Comparison of ENCODE assay signal across 7 cellular contexts in the genomic region with DNA sequence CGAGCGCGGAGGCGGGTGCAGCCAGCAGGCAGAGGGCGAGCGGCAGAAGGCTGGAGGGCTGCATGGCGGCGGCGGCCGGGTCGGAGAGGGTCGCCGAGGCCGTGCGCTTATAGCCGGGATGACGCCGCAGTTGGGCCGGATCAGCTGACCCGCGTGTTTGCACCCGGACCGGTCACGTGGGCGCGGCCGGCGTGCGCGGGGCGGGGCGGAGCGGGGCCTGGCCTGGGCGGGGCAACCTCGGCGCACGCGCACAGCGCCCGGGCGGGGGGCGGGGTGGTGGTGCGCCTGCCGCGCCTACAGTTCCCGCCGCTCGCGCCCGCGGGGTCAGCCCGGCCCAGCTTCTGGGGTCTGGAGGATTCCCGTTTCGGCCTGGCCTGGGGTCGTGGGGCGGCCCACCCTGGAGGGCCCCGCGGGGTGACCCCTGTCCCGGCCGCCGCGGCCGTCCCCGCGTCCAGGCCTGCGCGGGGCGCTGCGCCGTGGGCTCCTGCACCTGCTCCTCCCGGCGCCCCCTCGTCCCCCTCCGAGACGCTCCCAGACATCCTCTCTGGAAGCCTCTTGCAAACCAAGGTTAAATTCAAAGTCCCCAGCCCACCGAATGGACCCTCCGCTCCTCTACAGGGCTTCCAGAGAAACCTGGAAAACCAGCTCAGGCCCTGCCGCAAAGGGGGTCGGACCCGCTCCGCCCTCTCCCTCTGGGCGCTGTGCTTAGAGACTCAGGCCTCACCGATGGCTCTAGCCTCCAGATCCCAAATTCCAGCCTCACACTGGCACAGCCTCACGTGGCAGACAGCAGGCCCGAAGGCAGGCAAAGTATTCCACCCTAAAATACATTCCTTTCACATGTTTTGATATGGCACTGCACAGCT. TPM values are rescaled to one million over a fixed set of nuclear protein-coding genes. Genes with fewer than 3 reads are reported as not detected.
DNase-seq lines count a peak whose midpoint lies in the region; ATAC-seq and TF ChIP-seq lines count a peak whose summit lies in the region.

TSS of gene CTSD (minus strand) at position 132 of the 866 bp plus-strand sequence. CDS start at position 64, 68 bp downstream.

- H3K4me1 ChIP-seq in breast epithelium, result peaks cover 3 to 22% of the 10 kb centered on the region in 2 donors

- peak within 1 kb of the TSS; percentile 83 to 90 (median 89) for H3K4me3 Mint-ChIP-seq in immature natural killer cell

- H3K36me3 ChIP-seq in WERI-Rb-1, result 0 out of 2 replicates have a peak, but pooled peaks cover 2% of the 10 kb centered on the region
- no peaks in the 10 kb centered on the region for H3K36me3 ChIP-seq in breast epithelium

- H3K4me1 Mint-ChIP-seq in immature natural killer cell, result peaks cover 39 to 40% of the 10 kb centered on the region in 2 donors

- ATAC-seq in GM18502 (IDR thresholded peaks at IDR 0.05; ENCODE audit: poor library complexity, unreplicated experiment) (peak; percentile 80), HG02678 (IDR thresholded peaks at IDR 0.05; ENCODE audit: unreplicated experiment) (peak; percentile 76)

- H3K4me3 ChIP-seq in WERI-Rb-1 (ENCODE audit: low read depth, low read length) (peak within 1 kb of the TSS; percentile 82), breast epithelium (peak within 1 kb of the TSS; percentile 85 to 95 (median 85))

- intact Hi-C loops in breast epithelium (cut with DNase I; ENCODE audit: low total_unique reads), result no loop called here

- H3K27ac ChIP-seq in WERI-Rb-1, result peak within 1 kb of the TSS; percentile 79
- H3K27ac ChIP-seq in breast epithelium, result peak within 1 kb of the TSS; percentile 88 to 91

- no peaks in the 10 kb centered on the region for H3K9me3 Mint-ChIP-seq in immature natural killer cell

- peak within 1 kb of the TSS; percentile 76 to 87 (median 86) for H3K27ac Mint-ChIP-seq in immature natural killer cell

- TF ChIP-seq CTCF in WERI-Rb-1 (IDR thresholded peaks at IDR 0.05; ENCODE audit: low read depth, low read length) (peak; percentile 14; the same call in 1 of the 2 replicates), breast epithelium (IDR thresholded peaks at IDR 0.05) (peak in 1 of 3 donors; percentile 9)

- DNase-seq in NCI-H1930 (lab: John Stamatoyannopoulos, UW) (peak; percentile 78 to 88), WERI-Rb-1 (peak; percentile 81), breast epithelium (ENCODE audit: low spot score in 2 of 2) (peak; percentile 78 to 87), immature natural killer cell (peak; percentile 89 to 91 (median 90)), smooth muscle cell of the brain vasculature (ENCODE audit: low read depth, low spot score) (peak; percentile 21)

- H3K27me3 Mint-ChIP-seq in immature natural killer cell (ENCODE audit: low read depth in 3 of 3), result peaks cover 4 to 8% (median 5%) of the 10 kb centered on the region in 3 donors

- H3K27me3 ChIP-seq in WERI-Rb-1 (ENCODE audit: insufficient read depth, low read depth, severe bottlenecking), result peaks cover 5% of the 10 kb centered on the region
- no peaks in the 10 kb centered on the region for H3K27me3 ChIP-seq in breast epithelium

- H3K9me3 ChIP-seq in WERI-Rb-1 (ENCODE audit: severe bottlenecking) (no peaks in the 10 kb centered on the region), breast epithelium (no peaks in the 10 kb centered on the region)

- H3K36me3 Mint-ChIP-seq in immature natural killer cell, result no peaks in the 10 kb centered on the region

- TF ChIP-seq POLR2A in breast epithelium (IDR thresholded peaks at IDR 0.05), result no peak

RNA-seq across cellular contexts. Expression of gene CTSD, which starts in this region (rescaled TPM):
- 100 to 1,000 TPM; 244 to 694 (median 667) TPM for total RNA-seq in breast epithelium
- 100 to 1,000 TPM; 471 to 795 (median 488) TPM for polyA plus RNA-seq in immature natural killer cell

Comparison
In these comparisons a context has a peak if more than half of its experiments do, and no peak if none do; other contexts are left out.
1. Peak in every context shown above with its lines: DNase-seq, ATAC-seq, H3K4me3 ChIP-seq and H3K27ac ChIP-seq.
2. DNase-seq: peak in every context shown above with its lines; median percentile 90 in immature natural killer cell; 83 in NCI-H1930; 82 in breast epithelium; 81 in WERI-Rb-1; 21 in smooth muscle cell of the brain vasculature.